ENCODE assay signal across 23 cellular contexts in genomic region chr9:135914921-135915320, GRCh38. TPM values are rescaled to one million over a fixed set of nuclear protein-coding genes. Genes with fewer than 3 reads are reported as not detected.
DNase-seq lines count a peak whose midpoint lies in the region; ATAC-seq and TF ChIP-seq lines count a peak whose summit lies in the region.
"Had no signal": no experiment of that assay in that cellular context is flagged by ENCODE, and none has a peak within 500 bp of the region (broad histone marks: within the 10 kb centered on the region; RNA-seq: fewer than 3 reads in every experiment).

No MANE protein-coding gene starts in this region.

- H3K9me3 Mint-ChIP-seq in naive thymus-derived CD4-positive, alpha-beta T cell: peaks cover 5 to 81% (median 42%) of the 10 kb centered on the region in 11 donors

- peaks cover 6 to 21% (median 20%) of the 10 kb centered on the region in 7 donors for H3K4me1 Mint-ChIP-seq in naive thymus-derived CD4-positive, alpha-beta T cell
- H3K4me1 Mint-ChIP-seq: H9 had no signal

- peaks cover 0 to 45% (median 9%) of the 10 kb centered on the region in 3 experiments for H3K36me3 ChIP-seq in naive thymus-derived CD4-positive, alpha-beta T cell (ENCODE audit: control insufficient read depth in 2 of 3, insufficient read depth in 3 of 3, low read length in 3 of 3)

- intact Hi-C loops in naive thymus-derived CD4-positive, alpha-beta T cell (cut with micrococcal nuclease): no loop called here

- DNase-seq in EH (ENCODE audit: low read depth) (peak; percentile 40), M059J (ENCODE audit: low read depth) (peak; percentile 45), dermis blood vessel endothelial cell (peak; percentile 59), myocyte (ENCODE audit: low read depth) (peak; percentile 73), RWPE1 (ENCODE audit: low spot score) (no peak), KBM-7 (no peak), NCI-H1417 treated with DMSO at 0.1 percent for 48 hours (lab: John Stamatoyannopoulos, UW) (no peak)
- no peak for DNase-seq in naive thymus-derived CD4-positive, alpha-beta T cell
- DNase-seq: activated CD4-positive, alpha-beta memory T cell treated with anti-CD3 and anti-CD28 coated beads, Interleukin-2, amount 10 ng/mL, durations not matched to agents 7 days and 5 days; activated CD4-positive, CD25-positive, alpha-beta regulatory T cell; caudate nucleus; foreskin melanocyte; H9; left ventricle myocardium inferior; NCI-H524; stimulated activated CD4-positive, alpha-beta T cell treated with anti-CD3 and anti-CD28 coated beads, Interleukin-1b, Interleukin-23, amount 100 ng/mL, for 48 hours had no signal

- in situ Hi-C loops in KBM-7 (cut with MboI; ENCODE audit: low pct_unique_long_range_greater_than_20kb, low sequenced_read_pairs): no loop called here

- POLR2A ChIA-PET in naive thymus-derived CD4-positive, alpha-beta T cell (lab: Charles Lee): interaction anchor here (0.7 kb wide), 1 partner anchor 1180 kb away, joined by 3 read pairs; no protein-coding TSS in a partner anchor
- POLR2A ChIA-PET in RWPE1 (lab: Yijun Ruan, JAX; ENCODE audit: low non-redundant PET): no interaction called here

- H3K4me1 ChIP-seq in naive thymus-derived CD4-positive, alpha-beta T cell (ENCODE audit: control insufficient read depth in 2 of 2, insufficient read depth in 2 of 2, low read length in 2 of 2): no peaks in the 10 kb centered on the region

- peaks cover 0 to 67% (median 9%) of the 10 kb centered on the region in 3 experiments for H3K9me3 ChIP-seq in naive thymus-derived CD4-positive, alpha-beta T cell (ENCODE audit: control insufficient read depth in 2 of 3, low read length in 3 of 3)

- no peak for ATAC-seq in naive thymus-derived CD4-positive, alpha-beta T cell
- ATAC-seq: SK-N-SH treated with all-trans-retinoic acid at 6 μM for 48 hours had no signal

- H3K4me3 ChIP-seq in naive thymus-derived CD4-positive, alpha-beta T cell (ENCODE audit: low read length): no peak overlapping the region
- H3K4me3 ChIP-seq: dorsolateral prefrontal cortex, hepatocyte, left ventricle myocardium inferior had no signal

- H3K36me3 Mint-ChIP-seq in naive thymus-derived CD4-positive, alpha-beta T cell: peaks cover 28 to 76% (median 60%) of the 10 kb centered on the region in 5 donors

- H3K27me3 Mint-ChIP-seq in naive thymus-derived CD4-positive, alpha-beta T cell: no peaks in the 10 kb centered on the region
- H3K27me3 Mint-ChIP-seq: activated CD4-positive, alpha-beta memory T cell treated with anti-CD3 and anti-CD28 coated beads, Interleukin-2, amount 10 ng/mL, durations not matched to agents 7 days and 5 days; CD4-positive, alpha-beta T cell; progenitor cell of endocrine pancreas had no signal

- no peak for TF ChIP-seq CTCF in RWPE1 (conservative IDR thresholded peaks at IDR 0.05; ENCODE audit: low read depth)

- CTCF ChIA-PET in naive thymus-derived CD4-positive, alpha-beta T cell (lab: Charles Lee): no interaction called here
- CTCF ChIA-PET in RWPE1 (lab: Yijun Ruan, JAX): no interaction called here

- no peak overlapping the region for H3K27ac ChIP-seq in naive thymus-derived CD4-positive, alpha-beta T cell (ENCODE audit: low read depth, low read length)
- H3K27ac ChIP-seq in RWPE1: no peak overlapping the region
- H3K27ac ChIP-seq: dorsolateral prefrontal cortex, hepatocyte, left ventricle myocardium inferior had no signal

- H3K27me3 ChIP-seq in naive thymus-derived CD4-positive, alpha-beta T cell (ENCODE audit: control insufficient read depth in 2 of 2, insufficient read depth in 2 of 2, low read length in 2 of 2): no peaks in the 10 kb centered on the region
- H3K27me3 ChIP-seq: dorsolateral prefrontal cortex, hepatocyte had no signal

- no peak overlapping the region for H3K27ac Mint-ChIP-seq in naive thymus-derived CD4-positive, alpha-beta T cell
- H3K27ac Mint-ChIP-seq: activated CD4-positive, alpha-beta memory T cell treated with anti-CD3 and anti-CD28 coated beads, Interleukin-2, amount 10 ng/mL, durations not matched to agents 7 days and 5 days; CD4-positive, alpha-beta T cell; H9; stimulated activated effector memory CD8-positive, alpha-beta T cell treated with anti-CD3 and anti-CD28 coated beads, Interleukin-12 subunit alpha, Interleukin-12 subunit beta, amount 100 ng/mL, for 72 hours had no signal

- no peak overlapping the region for H3K4me3 Mint-ChIP-seq in naive thymus-derived CD4-positive, alpha-beta T cell
- H3K4me3 Mint-ChIP-seq: activated CD4-positive, alpha-beta memory T cell treated with anti-CD3 and anti-CD28 coated beads, Interleukin-2, amount 10 ng/mL, durations not matched to agents 7 days and 5 days; CD4-positive, alpha-beta T cell; H9; neural crest cell; stimulated activated effector memory CD8-positive, alpha-beta T cell treated with anti-CD3 and anti-CD28 coated beads, Interleukin-12 subunit alpha, Interleukin-12 subunit beta, amount 100 ng/mL, for 72 hours had no signal

RNA-seq across cellular contexts. Expression of gene CAMSAP1, which starts 7.6 kb away (rescaled TPM):
- total RNA-seq in M059J (2014; rRNA removed; shearing (Covaris generic)): 17.2 and 21.5 TPM in 2 replicates
- total RNA-seq in dermis blood vessel endothelial cell: 17.5 and 20.1 TPM in 2 replicates
- total RNA-seq in myocyte: 45.8 and 57.8 TPM in 2 replicates
- polyA plus RNA-seq in myocyte (2012): 22.2 TPM
- total RNA-seq in naive thymus-derived CD4-positive, alpha-beta T cell: 10 to 100 TPM; 16.4 to 34.3 (median 23.6) TPM
- 1 to 10 TPM in 1 of 2 donors, under 1 TPM in 1; 0.65 to 4.0 TPM for polyA plus RNA-seq in naive thymus-derived CD4-positive, alpha-beta T cell

RNA-seq across cellular contexts. Expression of gene UBAC1, which starts 46.3 kb away (rescaled TPM):
- total RNA-seq in M059J (2014; rRNA removed; shearing (Covaris generic)): 49.6 and 54.6 TPM in 2 replicates
- total RNA-seq in dermis blood vessel endothelial cell: 35.9 and 36.2 TPM in 2 replicates
- total RNA-seq in myocyte: 56.7 and 68.6 TPM in 2 replicates
- 43.2 TPM for polyA plus RNA-seq in myocyte (2012)
- total RNA-seq in naive thymus-derived CD4-positive, alpha-beta T cell: 10 to 100 TPM; 28.6 to 36.1 (median 32.2) TPM
- polyA plus RNA-seq in naive thymus-derived CD4-positive, alpha-beta T cell: 10 to 100 TPM; 19.6 to 24.8 TPM

Comparison
In these comparisons a context has a peak if more than half of its experiments do, and no peak if none do; other contexts are left out.
1. DNase-seq: peak in EH (single experiment), M059J (single experiment), dermis blood vessel endothelial cell (single experiment) and myocyte (single experiment); none in naive thymus-derived CD4-positive, alpha-beta T cell (0 of 9), RWPE1 (single experiment), KBM-7 (single experiment) and NCI-H1417 treated with DMSO at 0.1 percent for 48 hours (single experiment).